Comparison of ENCODE assay signal across 12 cellular contexts in the genomic region with DNA sequence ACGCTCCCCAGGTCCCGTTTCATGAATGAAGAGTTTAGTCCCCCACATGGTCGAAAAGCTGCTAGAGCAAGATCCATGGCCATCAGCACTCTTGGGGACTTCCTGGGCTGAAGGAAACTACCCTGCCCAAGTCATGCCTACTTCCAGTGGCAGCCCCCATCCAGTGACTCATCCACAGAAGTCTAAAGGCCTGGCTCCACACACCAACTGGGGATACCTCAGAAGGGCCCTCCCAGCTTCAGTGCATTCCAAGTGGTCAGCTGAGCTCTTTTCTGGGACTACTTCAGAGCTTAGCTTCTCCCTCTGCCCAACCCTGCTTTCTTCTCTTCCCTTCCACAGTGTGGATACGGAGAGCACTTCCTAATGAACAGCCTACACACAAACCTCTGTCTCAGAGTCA.
DNase-seq lines count a peak whose midpoint lies in the region; ATAC-seq and TF ChIP-seq lines count a peak whose summit lies in the region.
"Had no signal": no experiment of that assay in that cellular context is flagged by ENCODE, and none has a peak within 500 bp of the region (broad histone marks: within the 10 kb centered on the region; RNA-seq: fewer than 3 reads in every experiment).

No MANE protein-coding gene starts in this region.

- ATAC-seq in left lung = peak; percentile 37
- no peak for ATAC-seq in natural killer cell
- ATAC-seq in activated CD4-positive, CD25-positive, alpha-beta regulatory T cell treated with anti-CD3 and anti-CD28 coated beads, Interleukin-2, amount 50 U/mL, for 24 hours = no peak

- no peak overlapping the region for H3K4me3 ChIP-seq in mammary epithelial cell (replicated peaks in 1 of 3; ENCODE audit: insufficient read depth in 1 of 3, low read depth in 2 of 3, low read length in 3 of 3)
- no peak overlapping the region for H3K4me3 ChIP-seq in left lung
- H3K4me3 ChIP-seq in vagina = no peak overlapping the region

- no peak for TF ChIP-seq POLR2A in vagina (IDR thresholded peaks at IDR 0.05)

- H3K79me2 ChIP-seq in mammary epithelial cell (ENCODE audit: insufficient read depth, low read length) = no peaks in the 10 kb centered on the region

- no TSS peak for BruUV-seq in mammary epithelial cell (replicated peaks; lab: Mats Ljungman, UMichigan)

- H3K36me3 ChIP-seq in mammary epithelial cell (ENCODE audit: insufficient read depth, low read length) (no peaks in the 10 kb centered on the region), left lung (no peaks in the 10 kb centered on the region), vagina (no peaks in the 10 kb centered on the region)

- in situ Hi-C loops in mammary epithelial cell (cut with MboI; ENCODE audit: low sequenced_read_pairs in 2 of 2) = loop anchor here in 1 of 2 donors (10.0 kb wide), 2 partner anchors 151 to 261 kb away; no protein-coding TSS in a partner anchor

- H3K9ac ChIP-seq in mammary epithelial cell (ENCODE audit: insufficient read depth, low read length) = no peak overlapping the region

- H3K27ac Mint-ChIP-seq in natural killer cell = no peak overlapping the region

- H3K4me1 ChIP-seq in mammary epithelial cell (ENCODE audit: insufficient read depth, low read length) (peaks cover 4% of the 10 kb centered on the region), left lung (peaks cover 45 to 68% of the 10 kb centered on the region in 2 donors), vagina (peaks cover 36% of the 10 kb centered on the region)

- no peak overlapping the region for H3K4me2 ChIP-seq in mammary epithelial cell (ENCODE audit: insufficient read depth, low read depth, low read length)

- intact Hi-C loops in mammary epithelial cell (cut with micrococcal nuclease) (no loop called here), left lung (cut with DNase I) (loop anchor here in 1 of 2 donors (10.0 kb wide), 2 partner anchors 121 to 151 kb away; no protein-coding TSS in a partner anchor), natural killer cell (cut with micrococcal nuclease) (no loop called here), vagina (cut with DNase I) (loop anchor here (5.0 to 10.0 kb wide), 3 partner anchors 63 to 151 kb away; no protein-coding TSS in a partner anchor)

- H3K9me3 Mint-ChIP-seq in natural killer cell = no peaks in the 10 kb centered on the region

- H2AFZ ChIP-seq in mammary epithelial cell (ENCODE audit: low read depth, low read length) = no peak overlapping the region

- H3K27ac ChIP-seq in mammary epithelial cell (ENCODE audit: insufficient read depth, low read depth, low read length) (no peak overlapping the region), left lung (no peak overlapping the region), vagina (no peak overlapping the region)

- H3K9me3 ChIP-seq in mammary epithelial cell (replicated peaks; ENCODE audit: insufficient read depth, low read length) (no peaks in the 10 kb centered on the region), left lung (no peaks in the 10 kb centered on the region), vagina (no peaks in the 10 kb centered on the region)

- TF ChIP-seq CTCF in mammary epithelial cell (conservative IDR thresholded peaks at IDR 0.05 in 1 of 2, IDR thresholded peaks at IDR 0.05 in 1 of 2; ENCODE audit: extremely low read depth in 1 of 2, insufficient read depth in 1 of 2, low read depth in 1 of 2, low read length in 2 of 2) (no peak), left lung (IDR thresholded peaks at IDR 0.05) (no peak), natural killer cell (IDR thresholded peaks at IDR 0.05) (no peak), GM10266 (IDR thresholded peaks at IDR 0.05; ENCODE audit: control insufficient read depth, insufficient read depth, low read depth, missing control alignments) (no peak), vagina (IDR thresholded peaks at IDR 0.05) (no peak)

- peak; percentile 61 for DNase-seq in AG08396 (ENCODE audit: low spot score)
- DNase-seq in LoVo (ENCODE audit: low spot score) = peak; percentile 19
- DNase-seq in mammary epithelial cell = peak; percentile 50
- DNase-seq in left lung = peak in 1 of 2 donors; percentile 54
- DNase-seq in natural killer cell = no peak
- DNase-seq in GM10266 (ENCODE audit: extremely low spot score) = no peak
- DNase-seq in vagina (ENCODE audit: extremely low spot score in 2 of 2) = no peak
- DNase-seq: erythroblast; islet precursor cell; NCI-H187; stimulated activated CD4-positive, alpha-beta T cell treated with anti-CD3 and anti-CD28 coated beads, Interleukin-4, amount 100 ng/mL, for 1 hour had no signal

- H4K20me1 ChIP-seq in mammary epithelial cell (ENCODE audit: insufficient read depth, low read length) = no peaks in the 10 kb centered on the region

- peaks cover 5 to 14% of the 10 kb centered on the region in 2 donors for H3K4me1 Mint-ChIP-seq in natural killer cell

- CTCF ChIA-PET in mammary epithelial cell (lab: Charles Lee; ENCODE audit: low non-redundant PET) = no interaction called here

- dilution Hi-C loops in mammary epithelial cell (cut with HindIII; ENCODE audit: low sequenced_read_pairs) = loop anchor here (25.0 kb wide), 1 partner anchor 453 kb away; a partner anchor contains a TSS

- 86% methylated on average over 1 of the region's 4 CpGs for WGBS in mammary epithelial cell (ENCODE audit: low coverage, missing lambda C conversion rate)

- H3K4me3 Mint-ChIP-seq in natural killer cell = no peak overlapping the region

- H3K27me3 ChIP-seq in mammary epithelial cell (ENCODE audit: insufficient read depth, low read length) (no peaks in the 10 kb centered on the region), left lung (no peaks in the 10 kb centered on the region), vagina (no peaks in the 10 kb centered on the region)

- peaks cover 0 to 2% of the 10 kb centered on the region in 2 donors for H3K27me3 Mint-ChIP-seq in natural killer cell (ENCODE audit: low read depth in 2 of 2)

- H3K36me3 Mint-ChIP-seq in natural killer cell = no peaks in the 10 kb centered on the region

Comparison
In these comparisons a context has a peak if more than half of its experiments do, and no peak if none do; other contexts are left out.
1. DNase-seq: peak in AG08396 (single experiment), LoVo (single experiment) and mammary epithelial cell (single experiment); none in natural killer cell (single experiment), GM10266 (single experiment) and vagina (0 of 2).